20 cellular contexts compared by ENCODE assay signal in genomic region chr6:24916496-24916895, GRCh38. TPM values are rescaled to one million over a fixed set of nuclear protein-coding genes. Genes with fewer than 3 reads are reported as not detected.
DNase-seq lines count a peak whose midpoint lies in the region; ATAC-seq and TF ChIP-seq lines count a peak whose summit lies in the region.
"Had no signal": no experiment of that assay in that cellular context is flagged by ENCODE, and none has a peak within 500 bp of the region (broad histone marks: within the 10 kb centered on the region; RNA-seq: fewer than 3 reads in every experiment).

No MANE protein-coding gene starts in this region.

- H3K27me3 Mint-ChIP-seq in activated CD4-positive, alpha-beta T cell treated with anti-CD3 and anti-CD28 coated beads, Interleukin-2, amount 10 ng/mL, durations not matched to agents 24 days and 14 days = no peaks in the 10 kb centered on the region
- no peaks in the 10 kb centered on the region for H3K27me3 Mint-ChIP-seq in activated naive CD8-positive, alpha-beta T cell treated with anti-CD3 and anti-CD28 coated beads, Interleukin-2, amount 10 ng/mL, durations not matched to agents 7 days and 5 days
- H3K27me3 Mint-ChIP-seq in naive thymus-derived CD8-positive, alpha-beta T cell = no peaks in the 10 kb centered on the region
- H3K27me3 Mint-ChIP-seq in mesothelial cell of epicardium (ENCODE audit: low read depth) = peaks cover 24% of the 10 kb centered on the region

- POLR2A ChIA-PET in activated naive CD8-positive, alpha-beta T cell treated with anti-CD3 and anti-CD28 coated beads, Interleukin-2, amount 10 ng/mL, durations not matched to agents 7 days and 5 days (lab: Charles Lee) = interaction anchor here (1.4 to 1.9 kb wide), 3 partner anchors 16 to 20 kb away, joined by 3 to 6 read pairs (median 6); partner anchors contain the start of gene RIPOR2
- POLR2A ChIA-PET in naive thymus-derived CD8-positive, alpha-beta T cell (lab: Charles Lee) = interaction anchor here (1.3 to 17.4 kb wide), 4 partner anchors 16 to 75 kb away, joined by 3 to 446 read pairs (median 31); partner anchors contain the start of gene RIPOR2

- peaks cover 25% of the 10 kb centered on the region for H3K36me3 Mint-ChIP-seq in activated CD4-positive, alpha-beta T cell treated with anti-CD3 and anti-CD28 coated beads, Interleukin-2, amount 10 ng/mL, durations not matched to agents 24 days and 14 days (ENCODE audit: low read depth)
- H3K36me3 Mint-ChIP-seq in activated naive CD8-positive, alpha-beta T cell treated with anti-CD3 and anti-CD28 coated beads, Interleukin-2, amount 10 ng/mL, durations not matched to agents 7 days and 5 days = peaks cover 32% of the 10 kb centered on the region
- H3K36me3 Mint-ChIP-seq in naive thymus-derived CD8-positive, alpha-beta T cell = peaks cover 10 to 96% (median 34%) of the 10 kb centered on the region in 3 donors
- H3K36me3 Mint-ChIP-seq in mesothelial cell of epicardium = no peaks in the 10 kb centered on the region

- TF ChIP-seq CTCF in mesothelial cell of epicardium (IDR thresholded peaks at IDR 0.05; ENCODE audit: unreplicated experiment) = no peak

- H3K36me3 ChIP-seq in Karpas-422 (ENCODE audit: insufficient read depth, low read length) = 0 out of 2 replicates have a peak, but pooled peaks cover 3% of the 10 kb centered on the region
- H3K36me3 ChIP-seq: brain microvascular endothelial cell, pancreas, right atrium auricular region had no signal

- H3K4me3 ChIP-seq in Karpas-422 (ENCODE audit: low read length) = no peak overlapping the region
- H3K4me3 ChIP-seq: pancreas, right atrium auricular region had no signal

- no peak for ATAC-seq in activated naive CD8-positive, alpha-beta T cell treated with anti-CD3 and anti-CD28 coated beads, Interleukin-2, amount 10 ng/mL, durations not matched to agents 7 days and 5 days (ENCODE audit: low read depth)
- ATAC-seq in naive thymus-derived CD8-positive, alpha-beta T cell = no peak
- no peak for ATAC-seq in GM19455 (IDR thresholded peaks at IDR 0.05; ENCODE audit: unreplicated experiment)
- ATAC-seq in HG02571 (IDR thresholded peaks at IDR 0.05; ENCODE audit: unreplicated experiment) = no peak
- ATAC-seq: pancreas had no signal

- H3K9me3 ChIP-seq in Karpas-422 (ENCODE audit: low read length) = no peaks in the 10 kb centered on the region
- H3K9me3 ChIP-seq: pancreas, right atrium auricular region had no signal

- DNase-seq in activated CD4-positive, alpha-beta T cell treated with anti-CD3 and anti-CD28 coated beads, Interleukin-2, amount 10 ng/mL, durations not matched to agents 24 days and 14 days = no peak
- DNase-seq in activated CD4-positive, alpha-beta T cell treated with anti-CD3 and anti-CD28 coated beads, Interleukin-2, amount 50 U/mL, for 48 hours = no peak
- DNase-seq in Karpas-422 (no peak), mesothelial cell of epicardium (ENCODE audit: low spot score in 2 of 2, unreplicated experiment in 2 of 2) (no peak)
- DNase-seq in activated naive CD8-positive, alpha-beta T cell treated with anti-CD3 and anti-CD28 coated beads, Interleukin-2, amount 10 ng/mL, durations not matched to agents 7 days and 5 days = no peak
- no peak for DNase-seq in naive thymus-derived CD8-positive, alpha-beta T cell
- DNase-seq: activated CD4-positive, alpha-beta T cell treated with anti-CD3 and anti-CD28 coated beads, Interleukin-2, amount 50 U/mL, for 1 hour; activated T-cell treated with anti-CD3 and anti-CD28 coated beads for 4 hours; brain microvascular endothelial cell; Calu3; mesenchymal stem cell; NCI-H1694; NCI-H226; NCI-H774; pancreas had no signal

- intact Hi-C loops in activated CD4-positive, alpha-beta T cell treated with anti-CD3 and anti-CD28 coated beads, Interleukin-2, amount 10 ng/mL, durations not matched to agents 24 days and 14 days (cut with micrococcal nuclease) = no loop called here

- H3K27me3 ChIP-seq in Karpas-422 (ENCODE audit: low read length) = no peaks in the 10 kb centered on the region
- H3K27me3 ChIP-seq: right atrium auricular region had no signal

- no peak overlapping the region for H2AFZ ChIP-seq in Karpas-422 (ENCODE audit: low read length)

- peak overlapping the region; percentile 58 for H3K27ac Mint-ChIP-seq in activated CD4-positive, alpha-beta T cell treated with anti-CD3 and anti-CD28 coated beads, Interleukin-2, amount 10 ng/mL, durations not matched to agents 24 days and 14 days
- H3K27ac Mint-ChIP-seq in activated naive CD8-positive, alpha-beta T cell treated with anti-CD3 and anti-CD28 coated beads, Interleukin-2, amount 10 ng/mL, durations not matched to agents 7 days and 5 days = peak overlapping the region; percentile 70
- peak overlapping the region; percentile 96 to 99 (median 98) for H3K27ac Mint-ChIP-seq in naive thymus-derived CD8-positive, alpha-beta T cell
- H3K27ac Mint-ChIP-seq in mesothelial cell of epicardium = no peak overlapping the region

- H4K20me1 ChIP-seq in Karpas-422 (ENCODE audit: insufficient read depth, low read depth, low read length) = no peaks in the 10 kb centered on the region

- peak overlapping the region; percentile 8; the same call in 1 of the 2 replicates for H3K9ac ChIP-seq in Karpas-422 (ENCODE audit: low read length)
- H3K9ac ChIP-seq: KMS-11 had no signal

- no peaks in the 10 kb centered on the region for H3K9me2 ChIP-seq in Karpas-422 (replicated peaks; ENCODE audit: insufficient read depth, low read length)

- peak overlapping the region; percentile 100 for H3K27ac ChIP-seq in Karpas-422 (ENCODE audit: low read length)
- H3K27ac ChIP-seq: brain microvascular endothelial cell, KMS-11, pancreas, right atrium auricular region had no signal

- H3K9me3 Mint-ChIP-seq in activated CD4-positive, alpha-beta T cell treated with anti-CD3 and anti-CD28 coated beads, Interleukin-2, amount 10 ng/mL, durations not matched to agents 24 days and 14 days = no peaks in the 10 kb centered on the region
- H3K9me3 Mint-ChIP-seq in activated naive CD8-positive, alpha-beta T cell treated with anti-CD3 and anti-CD28 coated beads, Interleukin-2, amount 10 ng/mL, durations not matched to agents 7 days and 5 days = no peaks in the 10 kb centered on the region
- H3K9me3 Mint-ChIP-seq in naive thymus-derived CD8-positive, alpha-beta T cell = no peaks in the 10 kb centered on the region
- H3K9me3 Mint-ChIP-seq in mesothelial cell of epicardium = no peaks in the 10 kb centered on the region

- H3K79me2 ChIP-seq in Karpas-422 (ENCODE audit: low read length) = peaks cover 78% of the 10 kb centered on the region

- peak overlapping the region; percentile 25 for H3K4me2 ChIP-seq in Karpas-422 (ENCODE audit: low read depth, low read length, poor library complexity, severe bottlenecking)
- H3K4me2 ChIP-seq: KMS-11 had no signal

- H3K4me1 Mint-ChIP-seq in activated CD4-positive, alpha-beta T cell treated with anti-CD3 and anti-CD28 coated beads, Interleukin-2, amount 10 ng/mL, durations not matched to agents 24 days and 14 days = peaks cover 76% of the 10 kb centered on the region
- peaks cover 78% of the 10 kb centered on the region for H3K4me1 Mint-ChIP-seq in activated naive CD8-positive, alpha-beta T cell treated with anti-CD3 and anti-CD28 coated beads, Interleukin-2, amount 10 ng/mL, durations not matched to agents 7 days and 5 days
- peaks cover 71 to 99% (median 96%) of the 10 kb centered on the region in 4 donors for H3K4me1 Mint-ChIP-seq in naive thymus-derived CD8-positive, alpha-beta T cell
- peaks cover 23% of the 10 kb centered on the region for H3K4me1 Mint-ChIP-seq in mesothelial cell of epicardium

- H3K4me3 Mint-ChIP-seq in activated CD4-positive, alpha-beta T cell treated with anti-CD3 and anti-CD28 coated beads, Interleukin-2, amount 10 ng/mL, durations not matched to agents 24 days and 14 days = no peak overlapping the region
- H3K4me3 Mint-ChIP-seq in activated naive CD8-positive, alpha-beta T cell treated with anti-CD3 and anti-CD28 coated beads, Interleukin-2, amount 10 ng/mL, durations not matched to agents 7 days and 5 days = no peak overlapping the region
- H3K4me3 Mint-ChIP-seq in naive thymus-derived CD8-positive, alpha-beta T cell = peak overlapping the region; percentile 59 to 99 (median 80)
- H3K4me3 Mint-ChIP-seq in mesothelial cell of epicardium = no peak overlapping the region

- H3K4me1 ChIP-seq in Karpas-422 (ENCODE audit: low read length) = peaks cover 96% of the 10 kb centered on the region

RNA-seq across cellular contexts. Expression of gene RIPOR2, which starts 19.3 kb away (rescaled TPM):
- 25.3 and 26.5 TPM in 2 replicates for total RNA-seq in activated CD4-positive, alpha-beta T cell treated with anti-CD3 and anti-CD28 coated beads, Interleukin-2, amount 10 ng/mL, durations not matched to agents 24 days and 14 days
- 72.1 and 73.8 TPM in 2 replicates for total RNA-seq in Karpas-422 (2014; rRNA removed; shearing (Covaris generic); ENCODE audit: low replicate concordance)
- total RNA-seq in activated naive CD8-positive, alpha-beta T cell treated with anti-CD3 and anti-CD28 coated beads, Interleukin-2, amount 10 ng/mL, durations not matched to agents 7 days and 5 days = 100 to 1,000 TPM; 181 to 195 TPM
- total RNA-seq in naive thymus-derived CD8-positive, alpha-beta T cell = 100 to 1,000 TPM; 511 to 531 TPM
- polyA plus RNA-seq in naive thymus-derived CD8-positive, alpha-beta T cell = 100 to 1,000 TPM; 413 to 542 (median 468) TPM
- 1.7 to 1.9 TPM (median 1.7 TPM) in 3 replicates for total RNA-seq in mesothelial cell of epicardium
- total RNA-seq: A172 had no signal

Comparison
In these comparisons a context has a peak if more than half of its experiments do, and no peak if none do; other contexts are left out.
1. H3K4me3 Mint-ChIP-seq: peak in naive thymus-derived CD8-positive, alpha-beta T cell (10 of 10); none in activated CD4-positive, alpha-beta T cell treated with anti-CD3 and anti-CD28 coated beads, Interleukin-2, amount 10 ng/mL, durations not matched to agents 24 days and 14 days (single experiment), activated naive CD8-positive, alpha-beta T cell treated with anti-CD3 and anti-CD28 coated beads, Interleukin-2, amount 10 ng/mL, durations not matched to agents 7 days and 5 days (single experiment) and mesothelial cell of epicardium (single experiment).